Comparison of ENCODE assay signal across 26 cellular contexts in genomic region chr15:27983496-27983895, GRCh38.
"Had no signal": no experiment of that assay in that cellular context is flagged by ENCODE, and none has a peak within 500 bp of the region (broad histone marks: within the 10 kb centered on the region; RNA-seq: fewer than 3 reads in every experiment).

No MANE protein-coding gene starts in this region.

- H3K4me1 Mint-ChIP-seq: immature natural killer cell; naive B cell; natural killer cell; stimulated activated memory B cell treated with anti-CD40 and anti-IgM and Interleukin-4, amounts not matched to agents 10 μg/mL and 1 μg/mL and 100 μg/mL, for 72 hours; stimulated activated naive CD8-positive, alpha-beta T cell treated with anti-CD3 and anti-CD28 coated beads, Interleukin-15, amount 100 ng/mL, for 72 hours had no signal

- ATAC-seq: left colon; left lung; lower lobe of right lung; natural killer cell; stimulated activated memory B cell treated with anti-CD40 and anti-IgM and Interleukin-4, amounts not matched to agents 10 μg/mL and 1 μg/mL and 100 μg/mL, for 72 hours; stimulated activated naive CD8-positive, alpha-beta T cell treated with anti-CD3 and anti-CD28 coated beads, Interleukin-15, amount 100 ng/mL, for 72 hours had no signal

- H3K9me3 Mint-ChIP-seq: naive B cell; natural killer cell; stimulated activated memory B cell treated with anti-CD40 and anti-IgM and Interleukin-4, amounts not matched to agents 10 μg/mL and 1 μg/mL and 100 μg/mL, for 72 hours; stimulated activated naive CD8-positive, alpha-beta T cell treated with anti-CD3 and anti-CD28 coated beads, Interleukin-15, amount 100 ng/mL, for 72 hours; type B pancreatic cell had no signal

- H3K27ac ChIP-seq: left lung, lower lobe of right lung, ovary, right atrium auricular region, right lobe of liver, tibial nerve had no signal

- H3K36me3 ChIP-seq: left lung, lower lobe of right lung, ovary, right atrium auricular region, right lobe of liver, tibial nerve had no signal

- H3K9me3 ChIP-seq: left lung, lower lobe of right lung, ovary, right atrium auricular region, right lobe of liver, tibial nerve had no signal

- H3K27ac Mint-ChIP-seq: immature natural killer cell; naive B cell; natural killer cell; nephron progenitor cell; progenitor cell of endocrine pancreas; stimulated activated memory B cell treated with anti-CD40 and anti-IgM and Interleukin-4, amounts not matched to agents 10 μg/mL and 1 μg/mL and 100 μg/mL, for 72 hours; stimulated activated naive CD8-positive, alpha-beta T cell treated with anti-CD3 and anti-CD28 coated beads, Interleukin-15, amount 100 ng/mL, for 72 hours; type B pancreatic cell had no signal

- H3K27me3 ChIP-seq: left lung, ovary, right atrium auricular region, right lobe of liver, tibial nerve had no signal

- H3K36me3 Mint-ChIP-seq: immature natural killer cell; naive B cell; natural killer cell; stimulated activated memory B cell treated with anti-CD40 and anti-IgM and Interleukin-4, amounts not matched to agents 10 μg/mL and 1 μg/mL and 100 μg/mL, for 72 hours; type B pancreatic cell had no signal

- H3K4me3 Mint-ChIP-seq: immature natural killer cell; naive B cell; natural killer cell; nephron progenitor cell; stimulated activated memory B cell treated with anti-CD40 and anti-IgM and Interleukin-4, amounts not matched to agents 10 μg/mL and 1 μg/mL and 100 μg/mL, for 72 hours; stimulated activated naive CD8-positive, alpha-beta T cell treated with anti-CD3 and anti-CD28 coated beads, Interleukin-15, amount 100 ng/mL, for 72 hours; type B pancreatic cell had no signal

- H3K27me3 Mint-ChIP-seq: progenitor cell of endocrine pancreas; stimulated activated memory B cell treated with anti-CD40 and anti-IgM and Interleukin-4, amounts not matched to agents 10 μg/mL and 1 μg/mL and 100 μg/mL, for 72 hours; stimulated activated naive CD8-positive, alpha-beta T cell treated with anti-CD3 and anti-CD28 coated beads, Interleukin-15, amount 100 ng/mL, for 72 hours; type B pancreatic cell had no signal

- H3K4me2 ChIP-seq: smooth muscle cell had no signal

- DNase-seq: hypothalamus; immature natural killer cell; kidney; left colon; left lung; lower lobe of right lung; mammary epithelial cell; mesenchymal stem cell; naive B cell; natural killer cell; nephron progenitor cell; ovary; right lobe of liver; stimulated activated CD4-positive, alpha-beta T cell treated with anti-CD3 and anti-CD28 coated beads, Interleukin-1b, Interleukin-23, amount 100 ng/mL, for 48 hours; stimulated activated CD4-positive, alpha-beta T cell treated with anti-CD3 and anti-CD28 coated beads, Interleukin-2, amount 100 ng/mL, for 48 hours; stimulated activated CD4-positive, alpha-beta T cell treated with anti-CD3 and anti-CD28 coated beads, Interleukin-4, amount 100 ng/mL, for 4 hours; stimulated activated CD8-positive, alpha-beta memory T cell treated with anti-CD3 and anti-CD28 coated beads, Interleukin-4, amount 100 ng/mL, for 48 hours; stimulated activated naive CD4-positive, alpha-beta T cell treated with Interleukin-2 at 50 U/mL for 16 hours; stimulated activated naive CD8-positive, alpha-beta T cell treated with anti-CD3 and anti-CD28 coated beads, Interleukin-15, amount 100 ng/mL, for 72 hours; substantia nigra had no signal

- H3K4me3 ChIP-seq: left lung, lower lobe of right lung, ovary, right atrium auricular region, right lobe of liver, smooth muscle cell, tibial nerve had no signal

- H3K4me1 ChIP-seq: left lung, lower lobe of right lung, right atrium auricular region, right lobe of liver, tibial nerve had no signal
